Comparison of ENCODE assay signal across 18 cellular contexts in genomic region chr3:86982883-86983282, GRCh38. TPM values are rescaled to one million over a fixed set of nuclear protein-coding genes. Genes with fewer than 3 reads are reported as not detected.
DNase-seq lines count a peak whose midpoint lies in the region; ATAC-seq, FAIRE-seq and TF ChIP-seq lines count a peak whose summit lies in the region.
"Had no signal": no experiment of that assay in that cellular context is flagged by ENCODE, and none has a peak within 500 bp of the region (broad histone marks: within the 10 kb centered on the region; RNA-seq: fewer than 3 reads in every experiment).

No MANE protein-coding gene starts in this region.

- DNase-seq in HFFc6 (peak; percentile 73), choroid plexus epithelial cell (ENCODE audit: low read depth) (peak; percentile 89), left lung (no peak), thyroid gland (no peak), HUDEP-2 (lab: John Stamatoyannopoulos, UW; ENCODE audit: unreplicated experiment in 76 of 76) (no peak), NCI-H526 (lab: John Stamatoyannopoulos, UW) (no peak), D721Med (ENCODE audit: insufficient read length, low spot score) (no peak)
- DNase-seq: activated CD8-positive, alpha-beta memory T cell treated with anti-CD3 and anti-CD28 coated beads for 24 hours; Caco-2; KBM-7; NCI-H2081; PC-9; stimulated activated CD4-positive, alpha-beta T cell treated with anti-CD3 and anti-CD28 coated beads, Interleukin-1b, Interleukin-23, amount 100 ng/mL, for 48 hours had no signal

- H3K4me1 ChIP-seq in left lung (no peaks in the 10 kb centered on the region), thyroid gland (no peaks in the 10 kb centered on the region)
- H3K4me1 ChIP-seq: Caco-2 had no signal

- no peaks in the 10 kb centered on the region for H3K9me3 ChIP-seq in left lung
- no peaks in the 10 kb centered on the region for H3K9me3 ChIP-seq in thyroid gland
- H3K9me3 ChIP-seq: Caco-2 had no signal

- no peaks in the 10 kb centered on the region for H3K27me3 Mint-ChIP-seq in HFFc6 (ENCODE audit: insufficient read depth)
- H3K27me3 Mint-ChIP-seq: stimulated activated memory B cell treated with anti-CD40 and anti-IgM and Interleukin-4, amounts not matched to agents 10 μg/mL and 1 μg/mL and 100 μg/mL, for 72 hours had no signal

- H3K27me3 ChIP-seq in left lung: peaks cover 0 to 5% of the 10 kb centered on the region in 2 donors
- no peaks in the 10 kb centered on the region for H3K27me3 ChIP-seq in thyroid gland

- peaks cover 96% of the 10 kb centered on the region for H3K4me1 Mint-ChIP-seq in HFFc6 (ENCODE audit: low read depth)
- H3K4me1 Mint-ChIP-seq: stimulated activated memory B cell treated with anti-CD40 and anti-IgM and Interleukin-4, amounts not matched to agents 10 μg/mL and 1 μg/mL and 100 μg/mL, for 72 hours had no signal

- ATAC-seq in left lung: peak; percentile 13
- no peak for ATAC-seq in GM19395 (IDR thresholded peaks at IDR 0.05; ENCODE audit: unreplicated experiment)
- ATAC-seq: activated naive CD4-positive, alpha-beta T cell treated with anti-CD3 and anti-CD28 coated beads, Interleukin-2, amount 50 U/mL, for 72 hours; stimulated activated memory B cell treated with anti-CD40 and anti-IgM and Interleukin-4, amounts not matched to agents 10 μg/mL and 1 μg/mL and 100 μg/mL, for 72 hours had no signal

- TF ChIP-seq CTCF in HFFc6 (IDR thresholded peaks at IDR 0.05) (no peak), choroid plexus epithelial cell (conservative IDR thresholded peaks at IDR 0.05; ENCODE audit: low read depth, low read length) (no peak), left lung (IDR thresholded peaks at IDR 0.05) (no peak), thyroid gland (IDR thresholded peaks at IDR 0.05) (no peak), D721Med (IDR thresholded peaks at IDR 0.05; ENCODE audit: insufficient read depth, missing control alignments) (no peak)

- no peaks in the 10 kb centered on the region for H3K9me3 Mint-ChIP-seq in HFFc6
- H3K9me3 Mint-ChIP-seq: activated naive CD4-positive, alpha-beta T cell treated with anti-CD3 and anti-CD28 coated beads, Interleukin-2, amount 50 U/mL, for 72 hours; stimulated activated memory B cell treated with anti-CD40 and anti-IgM and Interleukin-4, amounts not matched to agents 10 μg/mL and 1 μg/mL and 100 μg/mL, for 72 hours; T-helper 2 cell treated with Interferon-gamma antibody and Interleukin-4, amounts not matched to agents 5 μg/mL and 100 μg/mL, for 36 hours had no signal

- no peak for TF ChIP-seq POLR2A in thyroid gland (IDR thresholded peaks at IDR 0.05)

- 68 to 74% methylated on average over 2 of the region's 2 CpGs for WGBS in thyroid gland, 2 donors

- H3K4me3 ChIP-seq in choroid plexus epithelial cell (ENCODE audit: low read depth, low read length): no peak overlapping the region
- no peak overlapping the region for H3K4me3 ChIP-seq in left lung
- H3K4me3 ChIP-seq in thyroid gland (replicated peaks in 1 of 3): no peak overlapping the region
- H3K4me3 ChIP-seq: PC-9 had no signal

- H3K27ac Mint-ChIP-seq in HFFc6: peak overlapping the region; percentile 82
- H3K27ac Mint-ChIP-seq: activated naive CD4-positive, alpha-beta T cell treated with anti-CD3 and anti-CD28 coated beads, Interleukin-2, amount 50 U/mL, for 72 hours; stimulated activated memory B cell treated with anti-CD40 and anti-IgM and Interleukin-4, amounts not matched to agents 10 μg/mL and 1 μg/mL and 100 μg/mL, for 72 hours; T-helper 2 cell treated with Interferon-gamma antibody and Interleukin-4, amounts not matched to agents 5 μg/mL and 100 μg/mL, for 36 hours had no signal

- peaks cover 13% of the 10 kb centered on the region; the same call in 1 of the 2 replicates for H3K36me3 Mint-ChIP-seq in HFFc6 (ENCODE audit: low read depth)
- H3K36me3 Mint-ChIP-seq: activated naive CD4-positive, alpha-beta T cell treated with anti-CD3 and anti-CD28 coated beads, Interleukin-2, amount 50 U/mL, for 72 hours; stimulated activated memory B cell treated with anti-CD40 and anti-IgM and Interleukin-4, amounts not matched to agents 10 μg/mL and 1 μg/mL and 100 μg/mL, for 72 hours had no signal

- H3K27ac ChIP-seq in left lung (peak overlapping the region in 1 of 2 donors; percentile 22), thyroid gland (peak overlapping the region in 2 of 3 donors; percentile 41 to 49)
- H3K27ac ChIP-seq: PC-9 had no signal

- peak overlapping the region; percentile 96 for H3K4me3 Mint-ChIP-seq in HFFc6
- H3K4me3 Mint-ChIP-seq: stimulated activated memory B cell treated with anti-CD40 and anti-IgM and Interleukin-4, amounts not matched to agents 10 μg/mL and 1 μg/mL and 100 μg/mL, for 72 hours; T-helper 2 cell treated with Interferon-gamma antibody and Interleukin-4, amounts not matched to agents 5 μg/mL and 100 μg/mL, for 36 hours had no signal

- FAIRE-seq in D721Med (lab: Jason Lieb, UNC): no peak
- FAIRE-seq: GM19239 had no signal

- no peaks in the 10 kb centered on the region for H3K36me3 ChIP-seq in left lung
- no peaks in the 10 kb centered on the region for H3K36me3 ChIP-seq in thyroid gland

- intact Hi-C loops in left lung (cut with DNase I): no loop called here
- intact Hi-C loops in thyroid gland (cut with DNase I): no loop called here

RNA-seq across cellular contexts. Expression of gene VGLL3, which starts 8.1 kb away (rescaled TPM):
- 100 to 1,000 TPM; 117 to 193 (median 151) TPM for total RNA-seq in HFFc6 (2021; fragmentation: NEBNext Ultra II Directional; extraction: Animal tissue kit (Norgen Biotek cat#: 25700))
- total RNA-seq in left lung (10 to 100 TPM; 33.1 to 55.3 TPM), thyroid gland (10 to 100 TPM in 3 of 4 donors, 1 to 10 TPM in 1; 3.0 to 18.7 (median 12.7) TPM)

Comparison
In these comparisons a context has a peak if more than half of its experiments do, and no peak if none do; other contexts are left out.
1. DNase-seq: peak in HFFc6 (single experiment) and choroid plexus epithelial cell (single experiment); none in left lung (0 of 2), thyroid gland (0 of 2), HUDEP-2 (0 of 76), NCI-H526 (0 of 2) and D721Med (single experiment).